ENCODE assay signal across 13 cellular contexts in the genomic region with DNA sequence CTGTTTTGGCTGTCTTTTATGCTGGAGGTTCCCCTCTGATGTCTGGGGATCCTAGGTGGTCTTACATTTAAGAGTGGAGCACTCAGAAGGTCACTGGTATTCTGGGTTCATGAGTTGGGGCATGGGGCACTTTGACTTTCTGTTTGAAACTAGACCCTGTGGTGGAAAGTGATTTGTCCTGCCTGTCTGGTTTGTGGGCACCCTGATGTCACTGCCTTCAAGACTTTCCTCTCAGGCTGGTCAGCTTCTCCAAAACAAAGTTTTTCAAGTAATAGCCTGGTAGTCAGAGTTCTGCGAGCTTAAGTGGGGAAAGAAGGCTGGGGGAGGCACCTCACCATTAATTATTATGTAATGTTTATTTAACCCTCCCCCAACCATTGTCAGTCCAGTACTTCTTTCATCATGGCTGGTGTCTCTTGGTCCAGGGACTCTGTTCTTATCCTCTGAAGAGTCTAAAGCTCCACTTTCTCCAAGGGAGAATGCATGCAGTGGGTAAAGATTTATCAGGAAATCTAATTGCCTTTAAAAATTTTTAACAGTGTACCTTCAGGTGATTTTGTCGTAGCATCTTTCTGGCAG. TPM values are rescaled to one million over a fixed set of nuclear protein-coding genes. Genes with fewer than 3 reads are reported as not detected.
"Had no signal": no experiment of that assay in that cellular context is flagged by ENCODE, and none has a peak within 500 bp of the region (broad histone marks: within the 10 kb centered on the region; RNA-seq: fewer than 3 reads in every experiment).

No MANE protein-coding gene starts in this region.

- DNase-seq: activated naive CD4-positive, alpha-beta T cell treated with Interleukin-2 at 50 U/mL for 16 hours; dorsolateral prefrontal cortex; endodermal cell; gastrocnemius medialis; heart left ventricle; immature natural killer cell; lower lobe of right lung; sigmoid colon; stimulated activated CD4-positive, alpha-beta T cell treated with anti-CD3 and anti-CD28 coated beads, Interleukin-2, amount 100 ng/mL, for 24 hours; substantia nigra; uterus had no signal

- H3K27me3 ChIP-seq: ascending aorta, dorsolateral prefrontal cortex, gastrocnemius medialis, heart left ventricle, sigmoid colon, tibial nerve, uterus had no signal

- H3K4me1 ChIP-seq: ascending aorta, gastrocnemius medialis, heart left ventricle, sigmoid colon, tibial nerve, uterus had no signal

- ATAC-seq: gastrocnemius medialis, heart left ventricle had no signal

- H3K4me3 Mint-ChIP-seq: endodermal cell, immature natural killer cell had no signal

- H3K27ac ChIP-seq: ascending aorta, dorsolateral prefrontal cortex, gastrocnemius medialis, heart left ventricle, lower lobe of right lung, sigmoid colon, tibial nerve, uterus had no signal

- H3K9me3 ChIP-seq: ascending aorta, gastrocnemius medialis, heart left ventricle, lower lobe of right lung, sigmoid colon, tibial nerve, uterus had no signal

- H3K9me3 Mint-ChIP-seq: endodermal cell, immature natural killer cell had no signal

- H3K36me3 ChIP-seq: uterus had no signal

- H3K4me3 ChIP-seq: ascending aorta, dorsolateral prefrontal cortex, gastrocnemius medialis, heart left ventricle, lower lobe of right lung, sigmoid colon, tibial nerve, uterus had no signal

- H3K27ac Mint-ChIP-seq: immature natural killer cell had no signal

RNA-seq across cellular contexts. Expression of a gene that starts 43.4 kb away (rescaled TPM):
- polyA plus RNA-seq: immature natural killer cell had no signal
